ENCODE assay signal across 1 cellular context in genomic region chr1:47771766-47772165, GRCh38.
TF ChIP-seq lines count a peak whose summit lies in the region.

No MANE protein-coding gene starts in this region.

TF ChIP-seq in H1, 55 proteins besides CTCF, POLR2A, EP300 and RAD21 (continued from another document):
- TF ChIP-seq MAX (IDR thresholded peaks at IDR 0.05) (no peak), SAP30 (IDR thresholded peaks at IDR 0.05; ENCODE audit: insufficient read depth, insufficient replicate concordance, low read length) (no peak), BCL11A (IDR thresholded peaks at IDR 0.05; ENCODE audit: low read depth in 2 of 2, low read length in 2 of 2) (no peak)
